In genomic region chr7:108071551-108071950, GRCh38 we compare ENCODE assay signal across 28 cellular contexts. TPM values are rescaled to one million over a fixed set of nuclear protein-coding genes. Genes with fewer than 3 reads are reported as not detected.
DNase-seq lines count a peak whose midpoint lies in the region; ATAC-seq, FAIRE-seq and TF ChIP-seq lines count a peak whose summit lies in the region.
"Had no signal": no experiment of that assay in that cellular context is flagged by ENCODE, and none has a peak within 500 bp of the region (broad histone marks: within the 10 kb centered on the region; RNA-seq: fewer than 3 reads in every experiment).

No MANE protein-coding gene starts in this region.

- no peaks in the 10 kb centered on the region for H3K9me3 ChIP-seq in K562 (replicated peaks; ENCODE audit: control insufficient read depth, insufficient read depth, low read depth, low read length)
- H3K9me3 ChIP-seq in esophagus muscularis mucosa: no peaks in the 10 kb centered on the region
- H3K9me3 ChIP-seq: BLaER1 treated with 17β-estradiol and CSF1 and Interleukin-3, amounts not matched to agents 10 nM and 100 nM; gastrocnemius medialis had no signal

- DNase-seq in COR-L47 (lab: John Stamatoyannopoulos, UW): peak; percentile 48
- peak; percentile 36 for DNase-seq in KBM-7
- peak; percentile 46 for DNase-seq in NCI-H2227 treated with DMSO at 0.1 percent for 48 hours (lab: John Stamatoyannopoulos, UW)
- DNase-seq in K562 (ENCODE audit: extremely low read depth in 1 of 4, low spot score in 3 of 4): no peak
- DNase-seq in activated CD4-positive, alpha-beta memory T cell treated with anti-CD3 and anti-CD28 coated beads for 36 hours: no peak
- DNase-seq in hepatic stellate cell (ENCODE audit: low spot score): no peak
- DNase-seq in esophagus muscularis mucosa (ENCODE audit: extremely low spot score): no peak
- DNase-seq: activated B cell treated with CpG ODN at 0.5 μM for 24 hours; activated CD4-positive, alpha-beta T cell treated with anti-CD3 and anti-CD28 coated beads, Interleukin-2, amount 50 U/mL, for 4 hours; activated CD8-positive, alpha-beta memory T cell treated with anti-CD3 and anti-CD28 coated beads, Interleukin-2, amount 50 U/mL, for 48 hours; aorta; Calu3; gastrocnemius medialis; HFFc6; hypothalamus; left ventricle myocardium superior; midbrain; natural killer cell; NK-92 treated with Interleukin-12 subunit alpha and Interleukin-12 subunit beta, amount 100 ng/mL, for 24 hours; PC-9; retina; SHP77 treated with DMSO at 0.1 percent for 48 hours; SW 1271; T1000 had no signal

- TF ChIP-seq CTCF in K562 (IDR thresholded peaks at IDR 0.05 in 2 of 3, conservative IDR thresholded peaks at IDR 0.05 in 1 of 3; ENCODE audit: insufficient read depth in 2 of 3, low read depth in 1 of 3, low read length in 3 of 3) (no peak), esophagus muscularis mucosa (IDR thresholded peaks at IDR 0.05) (no peak)

- no peaks in the 10 kb centered on the region for H3K9me3 Mint-ChIP-seq in activated CD4-positive, alpha-beta memory T cell treated with anti-CD3 and anti-CD28 coated beads for 36 hours
- H3K9me3 Mint-ChIP-seq: activated B cell treated with CpG ODN at 0.5 μM for 24 hours; activated naive CD4-positive, alpha-beta T cell treated with anti-CD3 and anti-CD28 coated beads, Interleukin-2, amount 50 U/mL, for 72 hours; activated T-helper 17 cell treated with anti-CD3 and anti-CD28 coated beads, Interleukin-2, amount 50 U/mL, for 72 hours; GM23338; HFFc6; natural killer cell had no signal

- POLR2A ChIA-PET in K562 (lab: Yijun Ruan, JAX): interaction anchor here (1.3 kb wide), 1 partner anchor 9 kb away, joined by 5 read pairs; no protein-coding TSS in a partner anchor
- POLR2A ChIA-PET in activated CD4-positive, alpha-beta memory T cell treated with anti-CD3 and anti-CD28 coated beads for 36 hours (lab: Charles Lee): no interaction called here

- no peak overlapping the region for H3K9ac ChIP-seq in K562 (ENCODE audit: insufficient read depth in 1 of 2, low read depth in 2 of 2, low read length in 2 of 2)
- H3K9ac ChIP-seq: BLaER1 treated with 17β-estradiol and CSF1 and Interleukin-3, amounts not matched to agents 10 nM and 100 nM had no signal

- no peak overlapping the region for H3K27ac Mint-ChIP-seq in activated CD4-positive, alpha-beta memory T cell treated with anti-CD3 and anti-CD28 coated beads for 36 hours
- H3K27ac Mint-ChIP-seq: activated B cell treated with CpG ODN at 0.5 μM for 24 hours; activated naive CD4-positive, alpha-beta T cell treated with anti-CD3 and anti-CD28 coated beads, Interleukin-2, amount 50 U/mL, for 72 hours; activated T-helper 17 cell treated with anti-CD3 and anti-CD28 coated beads, Interleukin-2, amount 50 U/mL, for 72 hours; GM23338; HFFc6; natural killer cell had no signal

- peaks cover 12 to 35% of the 10 kb centered on the region in 2 experiments for H3K4me1 ChIP-seq in K562 (replicated peaks in 1 of 2; ENCODE audit: control insufficient read depth in 2 of 2, insufficient read depth in 2 of 2, low read length in 2 of 2)
- peaks cover 0 to 4% (median 0%) of the 10 kb centered on the region in 4 donors for H3K4me1 ChIP-seq in esophagus muscularis mucosa
- H3K4me1 ChIP-seq: gastrocnemius medialis had no signal

- no peak for TF ChIP-seq RAD21 in K562 (CRISPR knock-in tag; conservative IDR thresholded peaks at IDR 0.05 in 1 of 2, IDR thresholded peaks at IDR 0.05 in 1 of 2)

- WGBS in K562 (ENCODE audit: insufficient coverage, low coverage, missing lambda C conversion rate): 4% methylated on average over 1 of the region's 1 CpG
- WGBS in esophagus muscularis mucosa: 100% methylated on average over 1 of the region's 1 CpG

- in situ Hi-C loops in KBM-7 (cut with MboI; ENCODE audit: low pct_unique_long_range_greater_than_20kb, low sequenced_read_pairs) (no loop called here), K562 (cut with MboI) (no loop called here)

- TF ChIP-seq POLR2A in K562 (conservative IDR thresholded peaks at IDR 0.05) (no peak), esophagus muscularis mucosa (IDR thresholded peaks at IDR 0.05; ENCODE audit: low read depth) (no peak)

- H3K79me2 ChIP-seq in K562 (ENCODE audit: control insufficient read depth, insufficient read depth, low read length): no peaks in the 10 kb centered on the region

- H3K27ac ChIP-seq in K562 (ENCODE audit: extremely low read depth, low read depth, low read length) (no peak overlapping the region), esophagus muscularis mucosa (replicated peaks in 1 of 4) (no peak overlapping the region)
- H3K27ac ChIP-seq: BLaER1 treated with 17β-estradiol and CSF1 and Interleukin-3, amounts not matched to agents 10 nM and 100 nM; gastrocnemius medialis; PC-9 had no signal

- H4K20me1 ChIP-seq in K562 (replicated peaks; ENCODE audit: control insufficient read depth, insufficient read depth, low read length): no peaks in the 10 kb centered on the region
- H4K20me1 ChIP-seq: BLaER1 treated with 17β-estradiol and CSF1 and Interleukin-3, amounts not matched to agents 10 nM and 100 nM had no signal

- H3K4me3 ChIP-seq in K562: no peak overlapping the region
- no peak overlapping the region for H3K4me3 ChIP-seq in esophagus muscularis mucosa
- H3K4me3 ChIP-seq: BLaER1 treated with 17β-estradiol and CSF1 and Interleukin-3, amounts not matched to agents 10 nM and 100 nM; gastrocnemius medialis; GM23338; PC-9 had no signal

- no TSS peak for BruUV-seq in K562 (replicated peaks; lab: Mats Ljungman, UMichigan)

- intact Hi-C loops in K562 (cut with micrococcal nuclease) (no loop called here), esophagus muscularis mucosa (cut with DNase I) (no loop called here)
- intact Hi-C loops in activated CD4-positive, alpha-beta memory T cell treated with anti-CD3 and anti-CD28 coated beads for 36 hours (cut with micrococcal nuclease): no loop called here

- no peak overlapping the region for H3K4me3 Mint-ChIP-seq in activated CD4-positive, alpha-beta memory T cell treated with anti-CD3 and anti-CD28 coated beads for 36 hours
- H3K4me3 Mint-ChIP-seq: activated B cell treated with CpG ODN at 0.5 μM for 24 hours; activated T-helper 17 cell treated with anti-CD3 and anti-CD28 coated beads, Interleukin-2, amount 50 U/mL, for 72 hours; GM23338; HFFc6; natural killer cell had no signal

- H3K9me1 ChIP-seq in K562 (ENCODE audit: control insufficient read depth, insufficient read depth, low read length): no peaks in the 10 kb centered on the region

- no peaks in the 10 kb centered on the region for H3K4me1 Mint-ChIP-seq in activated CD4-positive, alpha-beta memory T cell treated with anti-CD3 and anti-CD28 coated beads for 36 hours (ENCODE audit: low read depth)
- H3K4me1 Mint-ChIP-seq: activated B cell treated with CpG ODN at 0.5 μM for 24 hours; activated T-helper 17 cell treated with anti-CD3 and anti-CD28 coated beads, Interleukin-2, amount 50 U/mL, for 72 hours; GM23338; natural killer cell had no signal

- H3K36me3 ChIP-seq in K562 (ENCODE audit: control insufficient read depth, insufficient read depth, low read length) (no peaks in the 10 kb centered on the region), esophagus muscularis mucosa (no peaks in the 10 kb centered on the region)
- H3K36me3 ChIP-seq: BLaER1 treated with 17β-estradiol and CSF1 and Interleukin-3, amounts not matched to agents 10 nM and 100 nM; gastrocnemius medialis had no signal

- ATAC-seq in K562: no peak
- ATAC-seq: activated naive CD4-positive, alpha-beta T cell treated with anti-CD3 and anti-CD28 coated beads, Interleukin-2, amount 50 U/mL, for 72 hours; activated T-helper 17 cell treated with anti-CD3 and anti-CD28 coated beads, Interleukin-2, amount 50 U/mL, for 72 hours; gastrocnemius medialis; GM23338; left ventricle myocardium superior; natural killer cell had no signal

- TF ChIP-seq EP300 in K562 (IDR thresholded peaks at IDR 0.05; ENCODE audit: low read length) (no peak), esophagus muscularis mucosa (IDR thresholded peaks at IDR 0.05) (no peak)

- no peak for FAIRE-seq in K562 (lab: Jason Lieb, UNC)

- no peaks in the 10 kb centered on the region for H3K27me3 Mint-ChIP-seq in activated CD4-positive, alpha-beta memory T cell treated with anti-CD3 and anti-CD28 coated beads for 36 hours
- H3K27me3 Mint-ChIP-seq: activated T-helper 17 cell treated with anti-CD3 and anti-CD28 coated beads, Interleukin-2, amount 50 U/mL, for 72 hours had no signal

- CTCF ChIA-PET in K562 (lab: Yijun Ruan, JAX; ENCODE audit: low intra/inter-chr PET ratio): no interaction called here
- CTCF ChIA-PET in activated CD4-positive, alpha-beta memory T cell treated with anti-CD3 and anti-CD28 coated beads for 36 hours (lab: Charles Lee): no interaction called here

- H2AFZ ChIP-seq in K562 (ENCODE audit: low read depth, low read length): no peak overlapping the region
- H2AFZ ChIP-seq: GM23338, PC-9 had no signal

- H3K27me3 ChIP-seq in K562 (ENCODE audit: control insufficient read depth in 2 of 2, insufficient read depth in 2 of 2, low read length in 2 of 2): no peaks in the 10 kb centered on the region
- H3K27me3 ChIP-seq in esophagus muscularis mucosa: no peaks in the 10 kb centered on the region
- H3K27me3 ChIP-seq: BLaER1 treated with 17β-estradiol and CSF1 and Interleukin-3, amounts not matched to agents 10 nM and 100 nM; gastrocnemius medialis had no signal

- no peak overlapping the region for H3K4me2 ChIP-seq in K562 (ENCODE audit: insufficient read depth, low read length)
- H3K4me2 ChIP-seq: BLaER1 treated with 17β-estradiol and CSF1 and Interleukin-3, amounts not matched to agents 10 nM and 100 nM; GM23338; PC-9 had no signal

- H3K36me3 Mint-ChIP-seq in activated CD4-positive, alpha-beta memory T cell treated with anti-CD3 and anti-CD28 coated beads for 36 hours: no peaks in the 10 kb centered on the region
- H3K36me3 Mint-ChIP-seq: activated naive CD4-positive, alpha-beta T cell treated with anti-CD3 and anti-CD28 coated beads, Interleukin-2, amount 50 U/mL, for 72 hours; natural killer cell had no signal

RNA-seq across cellular contexts. Expression of gene LAMB4, which starts 58.6 kb away (rescaled TPM):
- not detected in 2 replicates for total RNA-seq in K562 (2011; cell fraction: chromatin; rRNA removed; ENCODE audit: low replicate concordance)
- total RNA-seq in K562 (2011; cell fraction: nucleolus; rRNA removed): not detected in 2 replicates
- 0.29 TPM in 1 of 2 replicates, not detected in the other for total RNA-seq in K562 (2011; cell fraction: nucleoplasm; rRNA removed)
- total RNA-seq in K562 (2014; rRNA removed): not detected in 2 replicates
- 0.07 and 0.10 TPM in 2 replicates for total RNA-seq in K562 (2014; rRNA removed; fragmentation: Illumina TruSeq; extraction: Trizol)
- not detected in 2 replicates for total RNA-seq in K562 (2015; rRNA removed; fragmentation: Illumina TruSeq; extraction: Trizol)
- total RNA-seq in K562 (2021): not detected in 2 replicates
- not detected in 2 replicates for polyA plus RNA-seq in K562 (2011; rRNA removed)
- 0.03 TPM in 1 of 2 replicates, not detected in the other for polyA plus RNA-seq in K562 (2011; cell fraction: cytosol; rRNA removed)
- not detected in 2 replicates for polyA plus RNA-seq in K562 (2011; cell fraction: nucleus; rRNA removed)
- 0.09 and 0.18 TPM in 2 replicates for polyA plus RNA-seq in K562 (2012)
- polyA plus RNA-seq in K562 (2014; fragmentation: Illumina TruSeq; extraction: Trizol): 0.06 TPM in 1 of 2 replicates, not detected in the other
- polyA plus RNA-seq in K562 (2014; fragmentation: Nextera tagmentation; extraction: Ambion mirVana): under 1 TPM; 0.06 to 0.13 TPM
- 0.12 TPM in 1 of 2 replicates, not detected in the other for polyA plus RNA-seq in K562 (2014; rRNA removed)
- 0.21 TPM in 1 of 2 replicates, not detected in the other for polyA minus RNA-seq in K562 (2011; rRNA and poly(A)+ RNA removed)
- not detected in 2 replicates for polyA minus RNA-seq in K562 (2011; cell fraction: cytosol; rRNA and poly(A)+ RNA removed)
- polyA minus RNA-seq in K562 (2011; cell fraction: nucleus; rRNA and poly(A)+ RNA removed): not detected in 2 replicates
- not detected for total RNA-seq in activated CD4-positive, alpha-beta memory T cell treated with anti-CD3 and anti-CD28 coated beads for 36 hours
- total RNA-seq in esophagus muscularis mucosa: 1 to 10 TPM in 2 of 4 donors, under 1 TPM in 1, not detected in 1; 0.75 to 2.6 (median 1.7) TPM
- total RNA-seq: activated B cell treated with CpG ODN at 0.5 μM for 24 hours; activated naive CD4-positive, alpha-beta T cell treated with anti-CD3 and anti-CD28 coated beads, Interleukin-2, amount 50 U/mL, for 72 hours; activated T-helper 17 cell treated with anti-CD3 and anti-CD28 coated beads, Interleukin-2, amount 50 U/mL, for 72 hours; Calu3; GM23338; natural killer cell had no signal
- polyA plus RNA-seq: aorta, GM23338 had no signal

Comparison
In these comparisons a context has a peak if more than half of its experiments do, and no peak if none do; other contexts are left out.
1. DNase-seq: peak in COR-L47 (single experiment), KBM-7 (single experiment) and NCI-H2227 treated with DMSO at 0.1 percent for 48 hours (single experiment); none in K562 (0 of 4), activated CD4-positive, alpha-beta memory T cell treated with anti-CD3 and anti-CD28 coated beads for 36 hours (single experiment), hepatic stellate cell (single experiment) and esophagus muscularis mucosa (single experiment).